ENCODE assay signal across 23 cellular contexts in the genomic region with DNA sequence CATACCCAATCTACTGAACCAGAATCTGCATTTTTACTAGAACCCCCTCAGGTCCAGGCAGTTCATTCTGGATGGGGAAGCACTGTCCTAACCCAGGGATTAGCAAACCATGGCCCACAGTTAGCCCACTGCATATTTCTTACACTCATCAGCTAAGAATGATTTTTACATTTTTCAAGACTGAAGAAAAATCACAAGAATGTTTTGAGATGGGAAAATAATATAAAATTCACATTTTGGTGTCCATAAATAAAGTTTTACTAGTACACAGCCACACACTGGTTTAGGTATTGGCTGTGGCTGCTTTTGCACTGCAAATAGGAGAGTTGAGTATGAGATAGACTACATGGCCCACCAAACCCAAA. TPM values are rescaled to one million over a fixed set of nuclear protein-coding genes. Genes with fewer than 3 reads are reported as not detected.
DNase-seq lines count a peak whose midpoint lies in the region; ATAC-seq, FAIRE-seq and TF ChIP-seq lines count a peak whose summit lies in the region.
"Had no signal": no experiment of that assay in that cellular context is flagged by ENCODE, and none has a peak within 500 bp of the region (broad histone marks: within the 10 kb centered on the region; RNA-seq: fewer than 3 reads in every experiment).

No MANE protein-coding gene starts in this region.

- peak overlapping the region; percentile 16 for H3K4me2 ChIP-seq in GM23248 (ENCODE audit: unreplicated experiment)

- in situ Hi-C loops in GM23248 (cut with MboI) = loop anchor here (5.0 kb wide), 1 partner anchor 79 kb away; no protein-coding TSS in a partner anchor

- no peaks in the 10 kb centered on the region for H3K79me2 ChIP-seq in GM23248 (ENCODE audit: insufficient read depth)

- H2AFZ ChIP-seq in GM23248 = no peak overlapping the region; the same call in 1 of the 2 replicates

- H3K4me1 Mint-ChIP-seq in chondrocyte (ENCODE audit: low read depth) (peaks cover 67% of the 10 kb centered on the region), endothelial cell (ENCODE audit: unreplicated experiment) (peaks cover 41% of the 10 kb centered on the region)

- H3K4me3 Mint-ChIP-seq in chondrocyte (ENCODE audit: unreplicated experiment) = no peak overlapping the region
- H3K4me3 Mint-ChIP-seq in endothelial cell (ENCODE audit: unreplicated experiment) = no peak overlapping the region
- H3K4me3 Mint-ChIP-seq: activated B cell treated with CpG ODN at 0.5 μM for 24 hours; activated naive CD4-positive, alpha-beta T cell treated with anti-CD3 and anti-CD28 coated beads, Interleukin-2, amount 50 U/mL, for 24 hours; nephron progenitor cell had no signal

- H3F3A ChIP-seq in GM23248 (ENCODE audit: insufficient read depth) = peaks cover 21% of the 10 kb centered on the region

- H3K36me3 Mint-ChIP-seq in chondrocyte (ENCODE audit: low read depth) (peaks cover under 1% of the 10 kb centered on the region), endothelial cell (ENCODE audit: low read depth, unreplicated experiment) (peaks cover under 1% of the 10 kb centered on the region)

- TF ChIP-seq CTCF in chondrocyte (IDR thresholded peaks at IDR 0.05) (no peak), right lobe of liver (IDR thresholded peaks at IDR 0.05) (no peak), stomach (IDR thresholded peaks at IDR 0.05) (no peak), endothelial cell (IDR thresholded peaks at IDR 0.05; ENCODE audit: unreplicated experiment) (no peak), kidney (IDR thresholded peaks at IDR 0.05; ENCODE audit: borderline replicate concordance, extremely low read depth, insufficient read depth) (no peak)

- no peaks in the 10 kb centered on the region for H3K27me3 ChIP-seq in GM23248 (replicated peaks; ENCODE audit: insufficient read depth)
- H3K27me3 ChIP-seq in right lobe of liver = no peaks in the 10 kb centered on the region
- H3K27me3 ChIP-seq in stomach = no peaks in the 10 kb centered on the region
- H3K27me3 ChIP-seq: body of pancreas, SJSA1 had no signal

- H3K9me2 ChIP-seq in GM23248 (ENCODE audit: insufficient read depth) = no peaks in the 10 kb centered on the region

- intact Hi-C loops in right lobe of liver (cut with DNase I) (loop anchor here in 1 of 2 donors (10.0 kb wide), 1 partner anchor 82 kb away; no protein-coding TSS in a partner anchor), stomach (cut with DNase I; ENCODE audit: low total_unique reads) (no loop called here), kidney (cut with DNase I) (no loop called here)

- H3K36me3 ChIP-seq in GM23248 (ENCODE audit: low read depth) = no peaks in the 10 kb centered on the region
- H3K36me3 ChIP-seq in right lobe of liver = no peaks in the 10 kb centered on the region
- no peaks in the 10 kb centered on the region for H3K36me3 ChIP-seq in stomach
- H3K36me3 ChIP-seq in kidney (ENCODE audit: control insufficient read depth in 1 of 2, insufficient read depth in 2 of 2, low read length in 2 of 2) = no peaks in the 10 kb centered on the region
- H3K36me3 ChIP-seq: heart right ventricle, SJSA1 had no signal

- H3K27ac ChIP-seq in GM23248 (no peak overlapping the region), right lobe of liver (peak overlapping the region; percentile 74 to 84 (median 83)), stomach (peak overlapping the region; percentile 80 to 90 (median 85)), kidney (ENCODE audit: low read depth in 2 of 2, low read length in 2 of 2) (peak overlapping the region in 1 of 2 donors; percentile 10)

- peak overlapping the region; percentile 87 for H3K27ac Mint-ChIP-seq in chondrocyte (ENCODE audit: unreplicated experiment)
- H3K27ac Mint-ChIP-seq in endothelial cell (ENCODE audit: unreplicated experiment) = no peak overlapping the region
- H3K27ac Mint-ChIP-seq: activated B cell treated with CpG ODN at 0.5 μM for 24 hours; activated naive CD4-positive, alpha-beta T cell treated with anti-CD3 and anti-CD28 coated beads, Interleukin-2, amount 50 U/mL, for 24 hours had no signal

- no peaks in the 10 kb centered on the region for H4K20me1 ChIP-seq in GM23248 (ENCODE audit: insufficient read depth)

- DNase-seq in GM23248 = peak; percentile 54
- DNase-seq in chondrocyte (ENCODE audit: low spot score) = no peak
- DNase-seq in right lobe of liver = no peak
- no peak for DNase-seq in stomach
- no peak for DNase-seq in endothelial cell (ENCODE audit: low spot score)
- DNase-seq in mesenteric fat pad (ENCODE audit: low spot score) = no peak
- no peak for DNase-seq in NCI-H82 (lab: John Stamatoyannopoulos, UW)
- no peak for DNase-seq in kidney
- DNase-seq: activated B cell treated with CpG ODN at 0.5 μM for 24 hours; activated T-cell treated with anti-CD3 and anti-CD28 coated beads, Interleukin-2, amount 50 U/mL, for 48 hours; Calu3; esophagus squamous epithelium; GDM1; heart right ventricle; NCI-H146; stimulated activated naive CD4-positive, alpha-beta T cell; T-helper 2 cell had no signal

- H3K9me3 ChIP-seq in GM23248 (ENCODE audit: low read depth) (no peaks in the 10 kb centered on the region), right lobe of liver (no peaks in the 10 kb centered on the region), stomach (no peaks in the 10 kb centered on the region), kidney (ENCODE audit: control insufficient read depth in 1 of 2, low read length in 2 of 2) (no peaks in the 10 kb centered on the region)
- H3K9me3 ChIP-seq: body of pancreas, esophagus squamous epithelium, SJSA1 had no signal

- no peak for TF ChIP-seq EP300 in stomach (IDR thresholded peaks at IDR 0.05)

- H3K27me3 Mint-ChIP-seq in chondrocyte (ENCODE audit: low read depth) (no peaks in the 10 kb centered on the region), endothelial cell (ENCODE audit: unreplicated experiment) (peaks cover 14% of the 10 kb centered on the region)
- H3K27me3 Mint-ChIP-seq: activated B cell treated with CpG ODN at 0.5 μM for 24 hours had no signal

- no peak for FAIRE-seq in kidney (lab: Jason Lieb, UNC)
- FAIRE-seq: GM12878 had no signal

- H3K4me1 ChIP-seq in GM23248 (ENCODE audit: insufficient read depth) (peaks cover 50% of the 10 kb centered on the region), right lobe of liver (peaks cover 0 to 61% (median 27%) of the 10 kb centered on the region in 4 donors), stomach (peaks cover 63 to 74% (median 66%) of the 10 kb centered on the region in 4 donors), kidney (ENCODE audit: control insufficient read depth in 1 of 2, insufficient read depth in 1 of 2, low read depth in 1 of 2, low read length in 2 of 2) (peaks cover 35 to 43% of the 10 kb centered on the region in 2 donors)

- H3K4me3 ChIP-seq in GM23248 = no peak overlapping the region
- peak overlapping the region in 1 of 3 donors; percentile 37 for H3K4me3 ChIP-seq in right lobe of liver
- H3K4me3 ChIP-seq in stomach = no peak overlapping the region
- no peak overlapping the region for H3K4me3 ChIP-seq in kidney (ENCODE audit: low read length in 2 of 2)
- H3K4me3 ChIP-seq: body of pancreas, esophagus squamous epithelium, GM12878, heart right ventricle, SJSA1 had no signal

- no peaks in the 10 kb centered on the region for H3K9me3 Mint-ChIP-seq in chondrocyte (ENCODE audit: low read depth)
- no peaks in the 10 kb centered on the region for H3K9me3 Mint-ChIP-seq in endothelial cell (ENCODE audit: unreplicated experiment)
- H3K9me3 Mint-ChIP-seq: activated naive CD4-positive, alpha-beta T cell treated with anti-CD3 and anti-CD28 coated beads, Interleukin-2, amount 50 U/mL, for 24 hours had no signal

- no peak for ATAC-seq in right lobe of liver
- ATAC-seq: body of pancreas, GM12878, heart right ventricle, Panc1 had no signal

- no peak overlapping the region for H3K9ac ChIP-seq in GM23248
- H3K9ac ChIP-seq in kidney (ENCODE audit: low read length in 2 of 2) = no peak overlapping the region

- TF ChIP-seq POLR2A in right lobe of liver (IDR thresholded peaks at IDR 0.05) = no peak
- TF ChIP-seq POLR2A in stomach (IDR thresholded peaks at IDR 0.05) = no peak

RNA-seq across cellular contexts. Expression of gene PPFIBP2, which starts 59.4 kb away (rescaled TPM):
- total RNA-seq in GM23248 (2014; rRNA removed; shearing (Covaris generic)) = 4.1 and 16.8 TPM in 2 replicates
- polyA plus RNA-seq in GM23248 (2016; fragmentation: Nextera tagmentation; extraction: Ambion mirVana) = 5.9 TPM in 2 replicates
- 86.4 to 120 TPM (median 90.8 TPM) in 3 replicates for total RNA-seq in chondrocyte
- total RNA-seq in right lobe of liver = 10 to 100 TPM; 25.5 to 69.3 (median 46.6) TPM
- 100 to 1,000 TPM in 1 of 5 donors, 10 to 100 TPM in 4; 64.3 to 153 (median 92.2) TPM for total RNA-seq in stomach
- polyA plus RNA-seq in stomach = 10 to 100 TPM; 28.1 to 75.5 (median 28.1) TPM
- 7.3 TPM for total RNA-seq in endothelial cell (ENCODE audit: unreplicated experiment)
- total RNA-seq in mesenteric fat pad = 37.5 TPM
- total RNA-seq in kidney = 31.6 TPM
- 44.4 TPM for polyA plus RNA-seq in kidney (ENCODE audit: insufficient read depth, low read depth, low replicate concordance)
